ENCODE assay signal across 1 cellular context in the genomic region with DNA sequence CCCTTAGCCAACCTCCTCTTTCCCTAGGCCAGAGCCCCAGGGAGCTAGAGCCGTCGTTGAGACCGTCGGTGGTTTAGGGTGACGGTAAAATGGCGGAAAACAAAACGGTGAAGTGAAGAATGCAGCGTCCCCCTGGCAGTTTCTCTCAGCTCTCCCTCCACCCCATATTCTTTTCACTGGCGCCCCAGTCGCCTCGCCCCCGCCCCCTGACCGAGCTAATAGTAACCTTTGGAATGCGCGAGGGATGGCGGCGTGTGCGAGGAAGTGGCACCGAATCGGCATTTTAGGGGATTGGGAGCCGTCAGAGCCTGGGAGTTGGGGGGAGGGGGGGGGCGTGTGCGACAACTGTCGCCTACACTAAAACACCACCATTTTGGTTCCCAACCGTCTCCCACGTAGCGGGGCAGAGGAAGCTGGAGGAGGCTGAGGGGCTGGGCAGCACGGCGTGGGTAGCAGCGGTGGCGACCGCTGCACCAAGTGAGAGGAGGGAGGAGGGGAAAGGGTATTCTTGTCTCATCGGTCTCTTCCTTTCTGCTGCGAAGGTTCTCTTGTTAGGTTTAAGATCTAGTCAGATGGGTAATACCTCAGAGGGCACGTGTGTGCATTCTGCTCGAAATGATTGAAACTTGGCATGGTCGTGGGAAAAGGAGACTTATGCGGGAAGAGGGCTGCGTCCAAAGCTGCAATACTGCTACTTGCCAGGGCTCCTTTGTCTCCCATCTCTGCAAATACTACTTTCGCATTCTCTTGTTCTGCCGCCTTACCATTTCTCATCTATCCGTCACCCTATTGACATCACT.
TF ChIP-seq lines count a peak whose summit lies in the region.

No MANE protein-coding gene starts in this region.

TF ChIP-seq in IMR-90, 13 proteins besides CTCF, POLR2A, EP300 and RAD21 (continued from another document):
- TF ChIP-seq MXI1 (IDR thresholded peaks at IDR 0.05; ENCODE audit: borderline replicate concordance, low read depth, low read length) (0 out of 2 replicates have a peak, but pooled peaks have one; percentile 13), RCOR1 (IDR thresholded peaks at IDR 0.05; ENCODE audit: insufficient replicate concordance, low read length) (no peak), FOS (IDR thresholded peaks at IDR 0.05; ENCODE audit: low read depth, low read length) (no peak), CEBPB (IDR thresholded peaks at IDR 0.05; ENCODE audit: low read depth, low read length) (no peak)
